9 cellular contexts compared by ENCODE assay signal in genomic region chr2:37653093-37653492, GRCh38. TPM values are rescaled to one million over a fixed set of nuclear protein-coding genes. Genes with fewer than 3 reads are reported as not detected.
DNase-seq lines count a peak whose midpoint lies in the region; ATAC-seq and TF ChIP-seq lines count a peak whose summit lies in the region.
"Had no signal": no experiment of that assay in that cellular context is flagged by ENCODE, and none has a peak within 500 bp of the region (broad histone marks: within the 10 kb centered on the region; RNA-seq: fewer than 3 reads in every experiment).

No MANE protein-coding gene starts in this region.

- peak overlapping the region; percentile 80 for H3K27ac ChIP-seq in MM.1S (ENCODE audit: low read length)
- peak overlapping the region in 35 of 59 donors; percentile 1 to 77 (median 39) for H3K27ac ChIP-seq in dorsolateral prefrontal cortex
- peak overlapping the region; percentile 96 for H3K27ac ChIP-seq in neutrophil

- 0 out of 2 replicates have a peak, but pooled peaks cover 3% of the 10 kb centered on the region for H3K36me3 ChIP-seq in MM.1S (replicated peaks; ENCODE audit: insufficient read depth, low read length)
- peaks cover 42% of the 10 kb centered on the region for H3K36me3 ChIP-seq in neutrophil

- no peak overlapping the region for H2AFZ ChIP-seq in MM.1S (ENCODE audit: low read length)

- ATAC-seq in GM18873 (IDR thresholded peaks at IDR 0.05; ENCODE audit: low FRiP score, unreplicated experiment) (no peak), HG03342 (IDR thresholded peaks at IDR 0.05; ENCODE audit: unreplicated experiment) (no peak), HG02840 (IDR thresholded peaks at IDR 0.05; ENCODE audit: low FRiP score, unreplicated experiment) (no peak)

- TF ChIP-seq CTCF in MM.1S (IDR thresholded peaks at IDR 0.05; ENCODE audit: low read length) (no peak), dorsolateral prefrontal cortex (IDR thresholded peaks at IDR 0.05 in 54 of 56, conservative IDR thresholded peaks at IDR 0.05 in 2 of 56; ENCODE audit: low read depth in 1 of 56, partially characterized antibody in 56 of 56) (no peak), neutrophil (IDR thresholded peaks at IDR 0.05) (no peak)

- no peaks in the 10 kb centered on the region for H3K9me2 ChIP-seq in MM.1S (replicated peaks; ENCODE audit: insufficient read depth, low read length)

- H3K27me3 ChIP-seq in MM.1S (replicated peaks; ENCODE audit: insufficient read depth, low read length) (no peaks in the 10 kb centered on the region), dorsolateral prefrontal cortex (no peaks in the 10 kb centered on the region), neutrophil (no peaks in the 10 kb centered on the region)

- H3K9me3 ChIP-seq in MM.1S (replicated peaks; ENCODE audit: insufficient read depth, low read length), result no peaks in the 10 kb centered on the region
- H3K9me3 ChIP-seq in neutrophil, result no peaks in the 10 kb centered on the region
- H3K9me3 ChIP-seq: HAP-1 had no signal

- intact Hi-C loops in dorsolateral prefrontal cortex (cut with DNase I), result no loop called here

- peaks cover 64% of the 10 kb centered on the region for H3K4me1 ChIP-seq in MM.1S (ENCODE audit: low read length)
- peaks cover 97 to 100% of the 10 kb centered on the region in 2 experiments for H3K4me1 ChIP-seq in neutrophil (ENCODE audit: control insufficient read depth in 1 of 2, insufficient read depth in 1 of 2, low read depth in 1 of 2, low read length in 1 of 2)

- H3K9ac ChIP-seq in MM.1S (ENCODE audit: low read length), result peak overlapping the region; percentile 59

- H3K4me2 ChIP-seq in MM.1S (ENCODE audit: low read depth, low read length), result peak overlapping the region; percentile 98

- H3F3A ChIP-seq in MM.1S (ENCODE audit: insufficient read depth, low read length), result peaks cover 45% of the 10 kb centered on the region

- H4K20me1 ChIP-seq in MM.1S (ENCODE audit: insufficient read depth, low read length), result no peaks in the 10 kb centered on the region

- H3K4me3 ChIP-seq in MM.1S (ENCODE audit: low read length) (peak overlapping the region; percentile 56), dorsolateral prefrontal cortex (peak overlapping the region in 3 of 59 donors; percentile 1 to 28 (median 18)), neutrophil (ENCODE audit: low read depth in 1 of 2, low read length in 1 of 2) (peak overlapping the region; percentile 12 to 48)
- H3K4me3 ChIP-seq: HAP-1 had no signal

- peak; percentile 66 for DNase-seq in CD1c-positive myeloid dendritic cell (ENCODE audit: extremely low spot score)
- peak; percentile 49 for DNase-seq in MM.1S
- DNase-seq in dorsolateral prefrontal cortex, result no peak
- DNase-seq in iPS-NIHi11 (ENCODE audit: low spot score), result no peak

- H3K79me2 ChIP-seq in MM.1S (ENCODE audit: low read length), result peaks cover 90% of the 10 kb centered on the region

RNA-seq across cellular contexts. Expression of gene CDC42EP3, which starts 18.3 kb away (rescaled TPM):
- 10 to 100 TPM in 113 of 120 experiments, 1 to 10 TPM in 7; 6.3 to 30.3 (median 17.6) TPM for total RNA-seq in dorsolateral prefrontal cortex

Comparison
In these comparisons a context has a peak if more than half of its experiments do, and no peak if none do; other contexts are left out.
1. DNase-seq: peak in CD1c-positive myeloid dendritic cell (single experiment) and MM.1S (single experiment); none in dorsolateral prefrontal cortex (0 of 10) and iPS-NIHi11 (single experiment).
2. H3K27ac ChIP-seq: peak in every context shown above with its lines; median percentile 96 in neutrophil; 80 in MM.1S; 39 in dorsolateral prefrontal cortex.